ENCODE assay signal across 9 cellular contexts in genomic region chrX:115330498-115331138, GRCh38. TPM values are rescaled to one million over a fixed set of nuclear protein-coding genes. Genes with fewer than 3 reads are reported as not detected.
DNase-seq lines count a peak whose midpoint lies in the region; ATAC-seq, FAIRE-seq and TF ChIP-seq lines count a peak whose summit lies in the region.
"Had no signal": no experiment of that assay in that cellular context is flagged by ENCODE, and none has a peak within 500 bp of the region (broad histone marks: within the 10 kb centered on the region; RNA-seq: fewer than 3 reads in every experiment).

No MANE protein-coding gene starts in this region.

- peaks cover 55% of the 10 kb centered on the region for H3K27me3 Mint-ChIP-seq in MCF 10A (ENCODE audit: insufficient read depth, unreplicated experiment)

- no peaks in the 10 kb centered on the region for H3K36me3 Mint-ChIP-seq in MCF 10A (ENCODE audit: insufficient read depth, unreplicated experiment)

- H3K9me3 ChIP-seq in HEK293 (ENCODE audit: control insufficient read depth, insufficient read depth, low read depth, low read length) (no peaks in the 10 kb centered on the region), kidney (ENCODE audit: control insufficient read depth in 1 of 2, low read length in 2 of 2) (no peaks in the 10 kb centered on the region), suprapubic skin (no peaks in the 10 kb centered on the region)

- H3K27me3 ChIP-seq in suprapubic skin: no peaks in the 10 kb centered on the region

- POLR2A ChIA-PET in HEK293 (lab: Yijun Ruan, JAX) (no interaction called here), MCF 10A (lab: Yijun Ruan, JAX) (interaction anchor here (0.7 to 1.0 kb wide), 4 partner anchors 232 to 360 kb away, joined by 3 to 4 read pairs (median 3); no protein-coding TSS in a partner anchor)

- no peak overlapping the region for H3K9ac ChIP-seq in kidney (ENCODE audit: low read length in 2 of 2)

- H3K27ac ChIP-seq in HEK293 (ENCODE audit: extremely low read depth, low read depth, low read length) (no peak overlapping the region), kidney (ENCODE audit: low read depth in 2 of 2, low read length in 2 of 2) (no peak overlapping the region), suprapubic skin (no peak overlapping the region)

- WGBS in suprapubic skin: 14% methylated on average over 18 of the region's 18 CpGs

- no peak for ATAC-seq in GM21723 (IDR thresholded peaks at IDR 0.05; ENCODE audit: unreplicated experiment)

- no peak overlapping the region for H3K27ac Mint-ChIP-seq in MCF 10A (ENCODE audit: low read depth, unreplicated experiment)

- H3K4me1 Mint-ChIP-seq in MCF 10A (ENCODE audit: insufficient read depth, unreplicated experiment): no peaks in the 10 kb centered on the region

- H3K9me3 Mint-ChIP-seq in MCF 10A (ENCODE audit: unreplicated experiment): no peaks in the 10 kb centered on the region

- H3K36me3 ChIP-seq in HEK293 (ENCODE audit: control insufficient read depth in 2 of 2, insufficient read depth in 1 of 2, low read length in 2 of 2) (no peaks in the 10 kb centered on the region), kidney (ENCODE audit: control insufficient read depth in 1 of 2, insufficient read depth in 2 of 2, low read length in 2 of 2) (no peaks in the 10 kb centered on the region), suprapubic skin (no peaks in the 10 kb centered on the region)

- FAIRE-seq in kidney (lab: Jason Lieb, UNC): peak; percentile 98

- no peak for TF ChIP-seq EP300 in suprapubic skin (IDR thresholded peaks at IDR 0.05)

- TF ChIP-seq POLR2A in suprapubic skin (IDR thresholded peaks at IDR 0.05): no peak

- H3K4me3 ChIP-seq in HEK293 (ENCODE audit: low read depth, low read length) (no peak overlapping the region), kidney (ENCODE audit: low read length in 2 of 2) (no peak overlapping the region), suprapubic skin (no peak overlapping the region)

- H3K4me3 Mint-ChIP-seq in MCF 10A (ENCODE audit: unreplicated experiment): no peak overlapping the region

- no TSS peak for BruUV-seq in MCF 10A (replicated peaks; lab: Mats Ljungman, UMichigan)

- intact Hi-C loops in MCF 10A (cut with micrococcal nuclease): loop anchor here (1.0 to 5.0 kb wide), 4 partner anchors 232 to 360 kb away; partner anchors contain the start of gene PLS3
- intact Hi-C loops in kidney (cut with DNase I): no loop called here

- CTCF ChIA-PET in HEK293 (lab: Yijun Ruan, JAX) (interaction anchor here (0.6 to 3.9 kb wide), 25 partner anchors 10 to 560 kb away, joined by 3 to 44 read pairs (median 3); no protein-coding TSS in a partner anchor), MCF 10A (lab: Yijun Ruan, JAX) (interaction anchor here (0.6 to 6.9 kb wide), 17 partner anchors 10 to 777 kb away, joined by 3 to 88 read pairs (median 4); no protein-coding TSS in a partner anchor)

- TF ChIP-seq CTCF in HEK293 (tag by site-specific recombination; IDR thresholded peaks at IDR 0.05): peak; percentile 70
- peak; percentile 71 for TF ChIP-seq CTCF in MCF 10A (IDR thresholded peaks at IDR 0.05; ENCODE audit: unreplicated experiment)
- peak; percentile 85 for TF ChIP-seq CTCF in kidney (IDR thresholded peaks at IDR 0.05; ENCODE audit: borderline replicate concordance, extremely low read depth, insufficient read depth)
- TF ChIP-seq CTCF in suprapubic skin (IDR thresholded peaks at IDR 0.05): peak; percentile 50 to 62

- H3K4me1 ChIP-seq in HEK293 (ENCODE audit: control insufficient read depth, insufficient read depth, low read length) (no peaks in the 10 kb centered on the region), kidney (ENCODE audit: control insufficient read depth in 1 of 2, insufficient read depth in 1 of 2, low read depth in 1 of 2, low read length in 2 of 2) (peaks cover 0 to 4% of the 10 kb centered on the region in 2 donors), suprapubic skin (no peaks in the 10 kb centered on the region)

- peak; percentile 4 to 26 for DNase-seq in SHP77 (lab: John Stamatoyannopoulos, UW)
- no peak for DNase-seq in SHP77 treated with DMSO at 0.1 percent for 48 hours (lab: John Stamatoyannopoulos, UW)
- peak; percentile 25 for DNase-seq in NCI-H446 treated with DMSO at 0.1 percent for 48 hours (lab: John Stamatoyannopoulos, UW)
- DNase-seq in MCF 10A (ENCODE audit: unreplicated experiment): peak; percentile 70
- peak; percentile 51 for DNase-seq in kidney
- DNase-seq in suprapubic skin (ENCODE audit: low spot score in 2 of 2): no peak

TF ChIP-seq in HEK293, 187 proteins besides CTCF, POLR2A, EP300 and RAD21:
- TF ChIP-seq PRDM10 (tag by site-specific recombination; IDR thresholded peaks at IDR 0.05) (peak; percentile 29; the same call in 1 of the 2 replicates), ZNF600 (tag by site-specific recombination; IDR thresholded peaks at IDR 0.05) (no peak), KLF8 (tag by site-specific recombination; IDR thresholded peaks at IDR 0.05) (0 out of 2 replicates have a peak, but pooled peaks have one; percentile 25), ZSCAN30 (tag by site-specific recombination; IDR thresholded peaks at IDR 0.05) (0 out of 2 replicates have a peak, but pooled peaks have one; percentile 18), ZNF654 (tag by site-specific recombination; IDR thresholded peaks at IDR 0.05; ENCODE audit: low read depth) (peak; percentile 99), SETDB1 (IDR thresholded peaks at IDR 0.05; ENCODE audit: insufficient read length, low read length) (no peak), ZNF660 (tag by site-specific recombination; IDR thresholded peaks at IDR 0.05) (peak; percentile 66), ZNF585B (tag by site-specific recombination; IDR thresholded peaks at IDR 0.05) (no peak)
- TF ChIP-seq, protein P1, sequence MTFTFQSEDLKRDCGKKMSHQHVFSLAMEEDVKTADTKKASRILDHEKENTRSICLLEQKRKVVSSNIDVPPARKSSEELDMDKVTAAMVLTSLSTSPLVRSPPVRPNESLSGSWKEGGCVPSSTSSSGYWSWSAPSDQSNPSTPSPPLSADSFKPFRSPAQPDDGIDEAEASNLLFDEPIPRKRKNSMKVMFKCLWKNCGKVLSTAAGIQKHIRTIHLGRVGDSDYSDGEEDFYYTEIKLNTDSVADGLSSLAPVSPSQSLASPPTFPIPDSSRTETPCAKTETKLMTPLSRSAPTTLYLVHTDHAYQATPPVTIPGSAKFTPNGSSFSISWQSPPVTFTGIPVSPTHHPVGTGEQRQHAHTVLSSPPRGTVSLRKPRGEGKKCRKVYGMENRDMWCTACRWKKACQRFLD (tag by site-specific recombination; IDR thresholded peaks at IDR 0.05): no peak

RNA-seq across cellular contexts. Expression of gene LUZP4, which starts 41.1 kb away (rescaled TPM):
- total RNA-seq in MCF 10A (2022) (not detected in 2 replicates), kidney (not detected), suprapubic skin (not detected)
- polyA plus RNA-seq in kidney (ENCODE audit: insufficient read depth, low read depth, low replicate concordance): not detected
- total RNA-seq: subcutaneous adipose tissue had no signal

Comparison
In these comparisons a context has a peak if more than half of its experiments do, and no peak if none do; other contexts are left out.
1. DNase-seq: peak in SHP77 (2 of 2), NCI-H446 treated with DMSO at 0.1 percent for 48 hours (single experiment), MCF 10A (single experiment) and kidney (single experiment); none in SHP77 treated with DMSO at 0.1 percent for 48 hours (single experiment) and suprapubic skin (0 of 2).
2. Peak in every context shown above with its lines, with median percentiles within 50 percentile points of each other: CTCF ChIP-seq.